ENCODE assay signal across 8 cellular contexts in genomic region chr11:94876645-94877445, GRCh38.
DNase-seq lines count a peak whose midpoint lies in the region; ATAC-seq and TF ChIP-seq lines count a peak whose summit lies in the region.

No MANE protein-coding gene starts in this region.

- peaks cover 22% of the 10 kb centered on the region for H3K4me1 Mint-ChIP-seq in activated naive CD8-positive, alpha-beta T cell (ENCODE audit: low read depth)

- no peaks in the 10 kb centered on the region for H3K36me3 Mint-ChIP-seq in activated naive CD8-positive, alpha-beta T cell

- H3K36me3 ChIP-seq in cardiac muscle cell (no peaks in the 10 kb centered on the region), WERI-Rb-1 (peaks cover 64% of the 10 kb centered on the region)
- no peaks in the 10 kb centered on the region for H3K36me3 ChIP-seq in effector memory CD4-positive, alpha-beta T cell (ENCODE audit: control insufficient read depth, insufficient read depth, low read length)

- peak; percentile 96 for ATAC-seq in GM18861 (IDR thresholded peaks at IDR 0.05; ENCODE audit: unreplicated experiment)
- ATAC-seq in HG02870 (IDR thresholded peaks at IDR 0.05; ENCODE audit: unreplicated experiment), result peak; percentile 95

- H3K27ac Mint-ChIP-seq in activated naive CD8-positive, alpha-beta T cell, result peak overlapping the region; percentile 80

- no peaks in the 10 kb centered on the region for H3K4me1 ChIP-seq in cardiac muscle cell (ENCODE audit: low read depth)
- H3K4me1 ChIP-seq in effector memory CD4-positive, alpha-beta T cell (ENCODE audit: control insufficient read depth, insufficient read depth, low read length, poor library complexity, severe bottlenecking), result no peaks in the 10 kb centered on the region

- peak overlapping the region; percentile 36 for H3K4me3 Mint-ChIP-seq in activated naive CD8-positive, alpha-beta T cell

- DNase-seq in OCI-M1 (lab: John Stamatoyannopoulos, UW) (peak; percentile 17), cardiac muscle cell (ENCODE audit: low read depth in 1 of 2, low spot score in 1 of 2) (peak; percentile 42 to 97), putamen (ENCODE audit: low spot score) (peak; percentile 45), WERI-Rb-1 (no peak)
- DNase-seq in effector memory CD4-positive, alpha-beta T cell, result no peak

- H3K27me3 ChIP-seq in cardiac muscle cell, result no peaks in the 10 kb centered on the region
- H3K27me3 ChIP-seq in effector memory CD4-positive, alpha-beta T cell (replicated peaks; ENCODE audit: control insufficient read depth, insufficient read depth, low read length, poor library complexity, severe bottlenecking), result no peaks in the 10 kb centered on the region
- no peaks in the 10 kb centered on the region for H3K27me3 ChIP-seq in WERI-Rb-1 (ENCODE audit: insufficient read depth, low read depth, severe bottlenecking)

- peaks cover 1% of the 10 kb centered on the region for H3K27me3 Mint-ChIP-seq in activated naive CD8-positive, alpha-beta T cell

- no peaks in the 10 kb centered on the region for H3K9me3 Mint-ChIP-seq in activated naive CD8-positive, alpha-beta T cell (ENCODE audit: low read depth)

- TF ChIP-seq CTCF in cardiac muscle cell (IDR thresholded peaks at IDR 0.05; ENCODE audit: low read depth, low read length), result peak; percentile 46
- no peak for TF ChIP-seq CTCF in WERI-Rb-1 (IDR thresholded peaks at IDR 0.05; ENCODE audit: low read depth, low read length)

- H3K27ac ChIP-seq in cardiac muscle cell (no peak overlapping the region), WERI-Rb-1 (no peak overlapping the region)
- no peak overlapping the region for H3K27ac ChIP-seq in effector memory CD4-positive, alpha-beta T cell (ENCODE audit: insufficient read depth, low read length, poor library complexity, severe bottlenecking)

- H3K4me3 ChIP-seq in cardiac muscle cell (no peak overlapping the region), WERI-Rb-1 (ENCODE audit: low read depth, low read length) (no peak overlapping the region)
- H3K4me3 ChIP-seq in effector memory CD4-positive, alpha-beta T cell (ENCODE audit: insufficient read depth, low read depth, low read length, poor library complexity, severe bottlenecking), result no peak overlapping the region

- H3K9me3 ChIP-seq in cardiac muscle cell (ENCODE audit: low read depth) (no peaks in the 10 kb centered on the region), WERI-Rb-1 (ENCODE audit: severe bottlenecking) (no peaks in the 10 kb centered on the region)
- H3K9me3 ChIP-seq in effector memory CD4-positive, alpha-beta T cell (ENCODE audit: control insufficient read depth, low read length), result no peaks in the 10 kb centered on the region

Comparison
In these comparisons a context has a peak if more than half of its experiments do, and no peak if none do; other contexts are left out.
1. DNase-seq: peak in OCI-M1 (single experiment), cardiac muscle cell (2 of 2) and putamen (single experiment); none in effector memory CD4-positive, alpha-beta T cell (0 of 3) and WERI-Rb-1 (single experiment).